14 cellular contexts compared by ENCODE assay signal in the genomic region with DNA sequence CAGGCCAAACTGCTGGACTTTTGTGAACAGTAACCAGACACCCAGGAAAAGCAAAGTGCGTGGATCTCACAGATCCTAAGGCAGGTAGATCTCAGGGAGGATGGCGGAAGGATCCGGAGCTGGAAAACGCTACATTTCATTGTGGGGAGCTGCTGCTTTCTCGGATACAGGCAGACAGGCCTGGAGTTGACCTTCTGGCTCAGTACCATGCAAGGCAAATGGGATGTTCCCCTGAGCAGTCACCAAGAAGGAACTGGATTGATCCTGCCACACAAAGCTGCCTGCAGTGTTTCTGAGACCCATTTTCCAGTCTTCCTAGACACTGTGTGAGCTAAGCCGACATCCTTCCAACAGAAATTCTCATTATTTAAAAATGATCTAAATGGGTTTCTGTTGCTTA.
DNase-seq lines count a peak whose midpoint lies in the region; ATAC-seq and TF ChIP-seq lines count a peak whose summit lies in the region.
"Had no signal": no experiment of that assay in that cellular context is flagged by ENCODE, and none has a peak within 500 bp of the region (broad histone marks: within the 10 kb centered on the region; RNA-seq: fewer than 3 reads in every experiment).

No MANE protein-coding gene starts in this region.

- peak overlapping the region; percentile 46 for H3K9ac ChIP-seq in skeletal muscle satellite cell (ENCODE audit: low read depth, low read length)

- peaks cover 49% of the 10 kb centered on the region for H3K4me1 Mint-ChIP-seq in nephron
- no peaks in the 10 kb centered on the region for H3K4me1 Mint-ChIP-seq in stimulated activated naive CD8-positive, alpha-beta T cell treated with anti-CD3 and anti-CD28 coated beads, Interleukin-15, amount 100 ng/mL, for 72 hours
- H3K4me1 Mint-ChIP-seq in activated naive CD8-positive, alpha-beta T cell treated with anti-CD3 and anti-CD28 coated beads for 36 hours: no peaks in the 10 kb centered on the region

- no peaks in the 10 kb centered on the region for H3K27me3 ChIP-seq in skeletal muscle satellite cell (ENCODE audit: control insufficient read depth, insufficient read depth, low read length)

- H3K36me3 ChIP-seq in skeletal muscle satellite cell (ENCODE audit: insufficient read depth, low read length): peaks cover 46% of the 10 kb centered on the region

- peak overlapping the region; percentile 65 for H3K27ac ChIP-seq in RWPE1
- H3K27ac ChIP-seq in coronary artery: peak overlapping the region; percentile 36 to 72

- H3K4me3 ChIP-seq in coronary artery: no peak overlapping the region
- H3K4me3 ChIP-seq in skeletal muscle satellite cell (ENCODE audit: low read length): no peak overlapping the region

- H3K27ac Mint-ChIP-seq in nephron: peak overlapping the region; percentile 46 to 67 (median 64)
- no peak overlapping the region for H3K27ac Mint-ChIP-seq in stimulated activated naive CD8-positive, alpha-beta T cell treated with anti-CD3 and anti-CD28 coated beads, Interleukin-15, amount 100 ng/mL, for 72 hours
- H3K27ac Mint-ChIP-seq in activated naive CD8-positive, alpha-beta T cell treated with anti-CD3 and anti-CD28 coated beads for 36 hours: no peak overlapping the region
- H3K27ac Mint-ChIP-seq: activated CD4-positive, alpha-beta memory T cell treated with anti-CD3 and anti-CD28 coated beads for 36 hours had no signal

- H3K4me2 ChIP-seq in skeletal muscle satellite cell (ENCODE audit: low read length): no peak overlapping the region

- H3K9me3 Mint-ChIP-seq in nephron: no peaks in the 10 kb centered on the region
- H3K9me3 Mint-ChIP-seq in stimulated activated naive CD8-positive, alpha-beta T cell treated with anti-CD3 and anti-CD28 coated beads, Interleukin-15, amount 100 ng/mL, for 72 hours: no peaks in the 10 kb centered on the region
- no peaks in the 10 kb centered on the region for H3K9me3 Mint-ChIP-seq in activated naive CD8-positive, alpha-beta T cell treated with anti-CD3 and anti-CD28 coated beads for 36 hours
- H3K9me3 Mint-ChIP-seq: activated CD4-positive, alpha-beta memory T cell treated with anti-CD3 and anti-CD28 coated beads for 36 hours; activated T-cell treated with anti-CD3 and anti-CD28 coated beads, Interleukin-2, amount 50 U/mL, for 4 hours had no signal

- peaks cover 3% of the 10 kb centered on the region for H3K27me3 Mint-ChIP-seq in nephron (ENCODE audit: low read depth)
- H3K27me3 Mint-ChIP-seq in stimulated activated naive CD8-positive, alpha-beta T cell treated with anti-CD3 and anti-CD28 coated beads, Interleukin-15, amount 100 ng/mL, for 72 hours: peaks cover 13% of the 10 kb centered on the region
- no peaks in the 10 kb centered on the region for H3K27me3 Mint-ChIP-seq in activated naive CD8-positive, alpha-beta T cell treated with anti-CD3 and anti-CD28 coated beads for 36 hours
- H3K27me3 Mint-ChIP-seq: activated CD4-positive, alpha-beta memory T cell treated with anti-CD3 and anti-CD28 coated beads for 36 hours had no signal

- TF ChIP-seq CTCF in RWPE1 (conservative IDR thresholded peaks at IDR 0.05; ENCODE audit: low read depth) (no peak), coronary artery (IDR thresholded peaks at IDR 0.05) (no peak), nephron (IDR thresholded peaks at IDR 0.05; ENCODE audit: unreplicated experiment in 3 of 3) (no peak)

- H3K4me3 Mint-ChIP-seq in nephron: peak overlapping the region in 1 of 3 experiments; percentile 11
- H3K4me3 Mint-ChIP-seq in stimulated activated naive CD8-positive, alpha-beta T cell treated with anti-CD3 and anti-CD28 coated beads, Interleukin-15, amount 100 ng/mL, for 72 hours: no peak overlapping the region
- H3K4me3 Mint-ChIP-seq in activated naive CD8-positive, alpha-beta T cell treated with anti-CD3 and anti-CD28 coated beads for 36 hours: no peak overlapping the region
- H3K4me3 Mint-ChIP-seq: activated CD4-positive, alpha-beta memory T cell treated with anti-CD3 and anti-CD28 coated beads for 36 hours; activated T-cell treated with anti-CD3 and anti-CD28 coated beads, Interleukin-2, amount 50 U/mL, for 4 hours had no signal

- no peaks in the 10 kb centered on the region for H3K9me3 ChIP-seq in skeletal muscle satellite cell (replicated peaks; ENCODE audit: low read length)

- H3K4me1 ChIP-seq in skeletal muscle satellite cell (ENCODE audit: control insufficient read depth, insufficient read depth, low read length): peaks cover 27% of the 10 kb centered on the region

- no peak for ATAC-seq in stimulated activated naive CD8-positive, alpha-beta T cell treated with anti-CD3 and anti-CD28 coated beads, Interleukin-15, amount 100 ng/mL, for 72 hours
- ATAC-seq: activated T-cell treated with anti-CD3 and anti-CD28 coated beads, Interleukin-2, amount 50 U/mL, for 4 hours had no signal

- CTCF ChIA-PET in RWPE1 (lab: Yijun Ruan, JAX): interaction anchor here (0.6 kb wide), 1 partner anchor 53 kb away, joined by 3 read pairs; no protein-coding TSS in a partner anchor

- POLR2A ChIA-PET in RWPE1 (lab: Yijun Ruan, JAX; ENCODE audit: low non-redundant PET): no interaction called here

- H3K36me3 Mint-ChIP-seq in nephron (ENCODE audit: low read depth): peaks cover 20% of the 10 kb centered on the region
- H3K36me3 Mint-ChIP-seq in activated naive CD8-positive, alpha-beta T cell treated with anti-CD3 and anti-CD28 coated beads for 36 hours: no peaks in the 10 kb centered on the region
- H3K36me3 Mint-ChIP-seq: activated CD4-positive, alpha-beta memory T cell treated with anti-CD3 and anti-CD28 coated beads for 36 hours had no signal

- DNase-seq in RWPE1 (ENCODE audit: low spot score) (no peak), coronary artery (ENCODE audit: low spot score) (no peak), Kasumi-1 (lab: John Stamatoyannopoulos, UW) (no peak)
- no peak for DNase-seq in stimulated activated naive CD8-positive, alpha-beta T cell treated with anti-CD3 and anti-CD28 coated beads, Interleukin-15, amount 100 ng/mL, for 72 hours
- DNase-seq in activated naive CD8-positive, alpha-beta T cell treated with anti-CD3 and anti-CD28 coated beads for 36 hours: no peak
- DNase-seq: activated CD4-positive, alpha-beta memory T cell treated with anti-CD3 and anti-CD28 coated beads for 36 hours; activated T-cell treated with anti-CD3 and anti-CD28 coated beads, Interleukin-2, amount 50 U/mL, for 4 hours; AML-193; KBM-7; left cardiac atrium; NCI-H2081 treated with DMSO at 0.1 percent for 48 hours; NCI-H748 treated with DMSO at 0.1 percent for 48 hours had no signal

Comparison
In these comparisons a context has a peak if more than half of its experiments do, and no peak if none do; other contexts are left out.
1. H3K27ac Mint-ChIP-seq: peak in nephron (3 of 3); none in stimulated activated naive CD8-positive, alpha-beta T cell treated with anti-CD3 and anti-CD28 coated beads, Interleukin-15, amount 100 ng/mL, for 72 hours (0 of 2) and activated naive CD8-positive, alpha-beta T cell treated with anti-CD3 and anti-CD28 coated beads for 36 hours (single experiment).